9 cellular contexts compared by ENCODE assay signal in genomic region chr13:49220856-49221614, GRCh38. TPM values are rescaled to one million over a fixed set of nuclear protein-coding genes. Genes with fewer than 3 reads are reported as not detected.
DNase-seq lines count a peak whose midpoint lies in the region; ATAC-seq and TF ChIP-seq lines count a peak whose summit lies in the region.
"Had no signal": no experiment of that assay in that cellular context is flagged by ENCODE, and none has a peak within 500 bp of the region (broad histone marks: within the 10 kb centered on the region; RNA-seq: fewer than 3 reads in every experiment).

No MANE protein-coding gene starts in this region.

- no peak for TF ChIP-seq CTCF in mammary epithelial cell (conservative IDR thresholded peaks at IDR 0.05 in 1 of 2, IDR thresholded peaks at IDR 0.05 in 1 of 2; ENCODE audit: extremely low read depth in 1 of 2, insufficient read depth in 1 of 2, low read depth in 1 of 2, low read length in 2 of 2)

- peak overlapping the region; percentile 63 for H2AFZ ChIP-seq in mammary epithelial cell (ENCODE audit: low read depth, low read length)

- H3K4me1 ChIP-seq in mammary epithelial cell (ENCODE audit: insufficient read depth, low read length), result no peaks in the 10 kb centered on the region
- no peaks in the 10 kb centered on the region for H3K4me1 ChIP-seq in muscle layer of colon (ENCODE audit: insufficient read depth, low read length)

- 50% methylated on average over 10 of the region's 74 CpGs for WGBS in mammary epithelial cell (ENCODE audit: low coverage, missing lambda C conversion rate)

- CTCF ChIA-PET in mammary epithelial cell (lab: Charles Lee; ENCODE audit: low non-redundant PET), result no interaction called here

- peak overlapping the region; percentile 67 for H3K4me2 ChIP-seq in mammary epithelial cell (ENCODE audit: insufficient read depth, low read depth, low read length)

- in situ Hi-C loops in mammary epithelial cell (cut with MboI; ENCODE audit: low sequenced_read_pairs in 2 of 2), result no loop called here

- peak; percentile 39 for DNase-seq in stimulated activated CD4-positive, alpha-beta T cell treated with anti-CD3 and anti-CD28 coated beads, Interleukin-15, amount 100 ng/mL, for 24 hours
- no peak for DNase-seq in stimulated activated CD4-positive, alpha-beta T cell treated with anti-CD3 and anti-CD28 coated beads, Interleukin-12 subunit alpha, Interleukin-12 subunit beta, amount 100 ng/mL, for 4 hours
- DNase-seq in mammary epithelial cell (no peak), GF-D8 (lab: John Stamatoyannopoulos, UW) (no peak), midbrain (lab: John Stamatoyannopoulos, UW) (no peak)
- no peak for DNase-seq in effector CD8-positive, alpha-beta T cell (lab: John Stamatoyannopoulos, UW)

- H3K9me3 ChIP-seq in mammary epithelial cell (replicated peaks; ENCODE audit: insufficient read depth, low read length) (no peaks in the 10 kb centered on the region), muscle layer of colon (ENCODE audit: low read length) (no peaks in the 10 kb centered on the region)

- ATAC-seq in GM21619 (IDR thresholded peaks at IDR 0.05; ENCODE audit: unreplicated experiment), result no peak

- H3K27ac ChIP-seq in mammary epithelial cell (ENCODE audit: insufficient read depth, low read depth, low read length), result no peak overlapping the region
- no peak overlapping the region for H3K27ac ChIP-seq in muscle layer of colon (ENCODE audit: low read depth, low read length)

- no peaks in the 10 kb centered on the region for H3K36me3 ChIP-seq in mammary epithelial cell (ENCODE audit: insufficient read depth, low read length)
- H3K36me3 ChIP-seq in muscle layer of colon (ENCODE audit: insufficient read depth, low read length), result no peaks in the 10 kb centered on the region

- intact Hi-C loops in mammary epithelial cell (cut with micrococcal nuclease), result no loop called here

- H3K27me3 ChIP-seq in mammary epithelial cell (ENCODE audit: insufficient read depth, low read length) (peaks cover 41% of the 10 kb centered on the region), muscle layer of colon (ENCODE audit: control insufficient read depth in 1 of 2, insufficient read depth in 2 of 2, low read length in 2 of 2) (peaks cover 40 to 44% of the 10 kb centered on the region in 2 donors)

- dilution Hi-C loops in mammary epithelial cell (cut with HindIII; ENCODE audit: low sequenced_read_pairs), result no loop called here

- no peak overlapping the region for H3K9ac ChIP-seq in mammary epithelial cell (ENCODE audit: insufficient read depth, low read length)
- no peak overlapping the region for H3K9ac ChIP-seq in muscle layer of colon (ENCODE audit: low read length)

- H3K4me3 ChIP-seq in mammary epithelial cell (replicated peaks in 1 of 3; ENCODE audit: insufficient read depth in 1 of 3, low read depth in 2 of 3, low read length in 3 of 3), result peak overlapping the region in 1 of 3 experiments; percentile 19
- peak overlapping the region; percentile 31 to 49 for H3K4me3 ChIP-seq in muscle layer of colon (ENCODE audit: low read depth in 1 of 2, low read length in 2 of 2)

- no peaks in the 10 kb centered on the region for H3K79me2 ChIP-seq in mammary epithelial cell (ENCODE audit: insufficient read depth, low read length)

- no TSS peak for BruUV-seq in mammary epithelial cell (replicated peaks; lab: Mats Ljungman, UMichigan)

- no peaks in the 10 kb centered on the region for H4K20me1 ChIP-seq in mammary epithelial cell (ENCODE audit: insufficient read depth, low read length)

RNA-seq across cellular contexts. Expression of gene MLNR, which starts 0.9 kb away (rescaled TPM):
- not detected for total RNA-seq in mammary epithelial cell
- polyA plus RNA-seq in mammary epithelial cell, result not detected
- polyA minus RNA-seq in mammary epithelial cell, result not detected
- total RNA-seq: Daoy had no signal

RNA-seq across cellular contexts. Expression of gene CDADC1, which starts 26.7 kb away (rescaled TPM):
- total RNA-seq in mammary epithelial cell, result 1 to 10 TPM; 2.7 to 7.8 TPM
- polyA plus RNA-seq in mammary epithelial cell, result 1.8 TPM
- polyA minus RNA-seq in mammary epithelial cell, result 0.78 TPM
